8 cellular contexts compared by ENCODE assay signal in the genomic region with DNA sequence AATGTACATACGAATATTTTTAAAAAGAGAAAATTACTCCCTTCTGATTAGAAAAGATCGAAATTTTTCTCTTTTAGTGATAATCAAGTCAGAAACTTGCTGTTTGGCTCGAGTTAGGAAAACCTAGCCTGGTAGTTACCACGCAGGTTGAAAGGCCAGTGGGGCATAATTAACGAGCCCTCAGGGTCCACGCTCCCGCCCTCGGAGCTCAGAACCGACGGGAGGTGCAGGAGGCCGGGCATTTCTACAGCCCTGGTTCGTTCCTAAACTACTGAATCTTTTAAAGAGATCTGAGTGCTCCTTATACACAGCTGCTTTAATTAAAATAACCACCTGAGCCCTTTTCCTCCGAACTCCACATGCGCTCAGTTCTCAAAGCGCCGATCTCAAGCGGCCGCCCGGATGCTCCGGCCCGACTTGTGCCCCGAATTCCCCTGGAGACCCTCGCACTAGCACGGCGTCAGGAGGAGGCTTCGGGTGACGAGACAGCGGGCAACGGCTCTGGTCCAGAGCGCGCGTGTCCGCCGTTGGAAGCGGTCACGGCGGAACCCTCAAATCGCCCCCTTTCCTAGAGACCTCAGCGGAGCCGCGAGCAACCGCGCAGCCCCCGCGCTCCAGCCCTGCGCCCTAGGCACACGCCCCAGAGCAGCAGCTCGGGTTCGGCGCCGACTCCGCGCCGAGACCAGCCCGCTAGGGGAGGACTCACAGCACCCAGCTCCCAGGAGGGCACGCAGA. TPM values are rescaled to one million over a fixed set of nuclear protein-coding genes. Genes with fewer than 3 reads are reported as not detected.
DNase-seq lines count a peak whose midpoint lies in the region; ATAC-seq, FAIRE-seq and TF ChIP-seq lines count a peak whose summit lies in the region.

No MANE protein-coding gene starts in this region.

- TF ChIP-seq RAD21 in IMR-90 (IDR thresholded peaks at IDR 0.05; ENCODE audit: low read length) (no peak), GM12878 (IDR thresholded peaks at IDR 0.05; ENCODE audit: insufficient read depth, low read depth, low read length) (no peak), liver (IDR thresholded peaks at IDR 0.05) (no peak)

- H2BK120ac ChIP-seq in IMR-90 (ENCODE audit: low read depth, low read length): peak overlapping the region; percentile 36; the same call in 1 of the 2 replicates

- H3K4me2 ChIP-seq in BLaER1 (peak overlapping the region; percentile 90), IMR-90 (ENCODE audit: low read depth, low read length) (peak overlapping the region; percentile 88), GM12878 (ENCODE audit: control insufficient read depth, insufficient read depth) (peak overlapping the region; percentile 57)

- H3K14ac ChIP-seq in IMR-90 (replicated peaks; ENCODE audit: low read depth, low read length): peak overlapping the region; percentile 71

- no peaks in the 10 kb centered on the region for H3K27me3 ChIP-seq in BLaER1
- no peaks in the 10 kb centered on the region for H3K27me3 ChIP-seq in IMR-90 (ENCODE audit: control insufficient read depth, insufficient read depth, low read length)
- no peaks in the 10 kb centered on the region for H3K27me3 ChIP-seq in GM12878 (replicated peaks in 1 of 2; ENCODE audit: control insufficient read depth in 2 of 2, insufficient read depth in 2 of 2, low read length in 1 of 2)
- no peaks in the 10 kb centered on the region for H3K27me3 ChIP-seq in liver (ENCODE audit: control insufficient read depth in 4 of 4, insufficient read depth in 4 of 4, low read length in 3 of 4)
- no peaks in the 10 kb centered on the region for H3K27me3 ChIP-seq in thymus (ENCODE audit: control insufficient read depth, insufficient read depth)

- H4K5ac ChIP-seq in IMR-90 (ENCODE audit: low read depth, low read length): no peak overlapping the region

- H3K79me1 ChIP-seq in IMR-90 (ENCODE audit: low read depth in 1 of 2, low read length in 2 of 2): peaks cover 23 to 56% of the 10 kb centered on the region in 2 experiments

- peaks cover 9% of the 10 kb centered on the region; the same call in 1 of the 2 replicates for H3K9me1 ChIP-seq in IMR-90 (ENCODE audit: insufficient read depth, low read length)

- in situ Hi-C loops in IMR-90 (cut with MboI; ENCODE audit: low sequenced_read_pairs) (no loop called here), GM12878 (cut with MboI) (loop anchor here (5.0 kb wide), 1 partner anchor 851 kb away; a partner anchor contains a TSS), ACHN (cut with HindIII; ENCODE audit: low pct_ligation_motif_present, low pct_unique_long_range_greater_than_20kb, low sequenced_read_pairs) (no loop called here)

- dilution Hi-C loops in IMR-90 (cut with HindIII; ENCODE audit: low sequenced_read_pairs, unreplicated experiment): no loop called here

- peaks cover 52% of the 10 kb centered on the region for H4K20me1 ChIP-seq in BLaER1
- peaks cover 7% of the 10 kb centered on the region; the same call in 1 of the 2 replicates for H4K20me1 ChIP-seq in IMR-90 (ENCODE audit: insufficient read depth, low read length)
- no peaks in the 10 kb centered on the region for H4K20me1 ChIP-seq in GM12878 (ENCODE audit: control insufficient read depth, insufficient read depth)

- H4K8ac ChIP-seq in IMR-90 (ENCODE audit: low read depth in 2 of 2, low read length in 2 of 2): peak overlapping the region; percentile 38 to 69; a peak in 2 of 4 replicates

- peak overlapping the region; percentile 66 for H3K56ac ChIP-seq in IMR-90 (ENCODE audit: extremely low read depth, insufficient read depth, low read length)

- SMC1A ChIA-PET in GM12878 (lab: Charles Lee; ENCODE audit: uncharacterized antibody, unreplicated experiment): interaction anchor here (1.6 to 5.6 kb wide), 2 partner anchors 16 to 22 kb away, joined by 7 to 39 read pairs; no protein-coding TSS in a partner anchor

- RAD21 ChIA-PET in GM12878 (lab: Charles Lee; ENCODE audit: unreplicated experiment): interaction anchor here (0.6 to 2.3 kb wide), 6 partner anchors 17 to 51 kb away, joined by 3 to 9 read pairs (median 4); no protein-coding TSS in a partner anchor

- no peak for TF ChIP-seq POLR2A in IMR-90 (IDR thresholded peaks at IDR 0.05; ENCODE audit: low read depth, low read length)
- TF ChIP-seq POLR2A in GM12878 (IDR thresholded peaks at IDR 0.05; ENCODE audit: low read depth, low read length): no peak

- peaks cover 14% of the 10 kb centered on the region for H3K9me3 ChIP-seq in BLaER1
- no peaks in the 10 kb centered on the region for H3K9me3 ChIP-seq in IMR-90 (ENCODE audit: control insufficient read depth, insufficient read depth, low read length)
- no peaks in the 10 kb centered on the region; the same call in 2 of the 3 replicates for H3K9me3 ChIP-seq in GM12878 (replicated peaks; ENCODE audit: control insufficient read depth, insufficient read depth, low read length)
- no peaks in the 10 kb centered on the region for H3K9me3 ChIP-seq in liver (ENCODE audit: control insufficient read depth in 4 of 4, low read length in 3 of 4)
- no peaks in the 10 kb centered on the region for H3K9me3 ChIP-seq in thymus (ENCODE audit: control insufficient read depth)

- H3K4me1 ChIP-seq in BLaER1 (peaks cover 50% of the 10 kb centered on the region), IMR-90 (ENCODE audit: control insufficient read depth, insufficient read depth, low read length) (peaks cover 9% of the 10 kb centered on the region), GM12878 (ENCODE audit: control insufficient read depth, insufficient read depth, low read length) (peaks cover 7% of the 10 kb centered on the region), liver (ENCODE audit: control insufficient read depth in 4 of 4, insufficient read depth in 4 of 4, low read length in 3 of 4) (peaks cover 3 to 43% (median 28%) of the 10 kb centered on the region in 4 donors), thymus (ENCODE audit: control insufficient read depth, insufficient read depth, low read length) (peaks cover 9% of the 10 kb centered on the region)

- peak overlapping the region; percentile 97 for H2AK9ac ChIP-seq in IMR-90 (replicated peaks; ENCODE audit: low read depth, low read length, poor library complexity)

- peak overlapping the region; percentile 96 for H2AFZ ChIP-seq in IMR-90 (replicated peaks; ENCODE audit: low read length, poor library complexity)
- H2AFZ ChIP-seq in GM12878 (ENCODE audit: control insufficient read depth, low read depth, low read length): peak overlapping the region; percentile 95

- BruUV-seq in IMR-90 (replicated peaks; lab: Mats Ljungman, UMichigan) (no TSS peak), GM12878 (replicated peaks; lab: Mats Ljungman, UMichigan) (TSS peak; percentile 88)

- intact Hi-C loops in IMR-90 (cut with micrococcal nuclease) (loop anchor here (2.0 to 5.0 kb wide), 3 partner anchors 47 to 449 kb away; a partner anchor contains a TSS), GM12878 (cut with micrococcal nuclease; ENCODE audit: unreplicated experiment) (loop anchor here (5.0 kb wide), 2 partner anchors 611 to 851 kb away; a partner anchor contains a TSS)

- CTCF ChIA-PET in IMR-90 (lab: Yijun Ruan, JAX) (interaction anchor here (0.7 to 1.0 kb wide), 2 partner anchors 165 to 746 kb away, joined by 3 to 4 read pairs; no protein-coding TSS in a partner anchor), GM12878 (lab: Yijun Ruan, JAX) (interaction anchor here (0.9 to 1.6 kb wide), 4 partner anchors 9 to 24 kb away, joined by 3 to 6 read pairs (median 5); no protein-coding TSS in a partner anchor)

- POLR2A ChIA-PET in IMR-90 (lab: Charles Lee; ENCODE audit: unreplicated experiment) (no interaction called here), GM12878 (lab: Charles Lee) (interaction anchor here (0.5 to 5.3 kb wide), 9 partner anchors 9 to 1856 kb away, joined by 3 to 32 read pairs (median 4); a partner anchor contains a TSS)

- H2BK5ac ChIP-seq in IMR-90 (ENCODE audit: low read depth, low read length, poor library complexity, severe bottlenecking): peak overlapping the region; percentile 64

- peak overlapping the region; percentile 66; the same call in 1 of the 2 replicates for H2AK5ac ChIP-seq in IMR-90 (ENCODE audit: low read depth, low read length)

- H2BK15ac ChIP-seq in IMR-90 (ENCODE audit: low read depth, low read length): no peak overlapping the region

- H3K27ac ChIP-seq in BLaER1: peak overlapping the region; percentile 94
- H3K27ac ChIP-seq in IMR-90 (ENCODE audit: insufficient read depth, low read length): peak overlapping the region; percentile 82
- peak overlapping the region; percentile 70 for H3K27ac ChIP-seq in GM12878 (ENCODE audit: control insufficient read depth, insufficient read depth)
- peak overlapping the region; percentile 78 to 89 for H3K27ac ChIP-seq in liver (ENCODE audit: low read depth in 1 of 2, low read length in 2 of 2)
- peak overlapping the region; percentile 97 for H3K27ac ChIP-seq in thymus (ENCODE audit: low read depth)

- no peak overlapping the region for H3K18ac ChIP-seq in IMR-90 (ENCODE audit: low read depth, low read length)

- peak overlapping the region; percentile 77 for H3K4ac ChIP-seq in IMR-90 (ENCODE audit: low read depth, low read length)

- peak overlapping the region; percentile 95 for H3K23ac ChIP-seq in IMR-90 (ENCODE audit: low read depth, low read length)

- no peak for FAIRE-seq in GM12878 (lab: Jason Lieb, UNC)

- ATAC-seq in GM19328 (IDR thresholded peaks at IDR 0.05; ENCODE audit: unreplicated experiment): peak; percentile 12
- ATAC-seq in IMR-90 (ENCODE audit: low read depth): peak; percentile 1
- ATAC-seq in GM12878: peak; percentile 13

- H3K36me3 ChIP-seq in BLaER1 (peaks cover 34% of the 10 kb centered on the region), IMR-90 (ENCODE audit: control insufficient read depth, insufficient read depth, low read length) (peaks cover 7% of the 10 kb centered on the region), GM12878 (ENCODE audit: control insufficient read depth in 2 of 2, insufficient read depth in 2 of 2, low read length in 1 of 2) (peaks cover 0 to 4% of the 10 kb centered on the region in 2 experiments; a peak in 3 of 4 replicates), liver (ENCODE audit: control insufficient read depth in 4 of 4, insufficient read depth in 3 of 4, low read depth in 1 of 4, low read length in 3 of 4) (peaks cover 0 to 7% (median 1%) of the 10 kb centered on the region in 4 donors), thymus (ENCODE audit: control insufficient read depth, insufficient read depth) (peaks cover 12% of the 10 kb centered on the region)

- no peak overlapping the region for H2BK20ac ChIP-seq in IMR-90 (ENCODE audit: low read depth, low read length)

- 0% methylated on average over 7 of the region's 56 CpGs; no CpG with 5 or more reads in 1 of the 2 experiments for WGBS in IMR-90 (ENCODE audit: extremely low coverage in 2 of 2, insufficient read length in 1 of 2), 2 experiments
- under 1% methylated on average over 55 of the region's 56 CpGs for WGBS in GM12878 (ENCODE audit: insufficient coverage, insufficient replicate concordance, low lambda C conversion rate, missing lambda C conversion rate)
- WGBS in liver: 1% methylated on average over 56 of the region's 56 CpGs
- under 1% methylated on average over 56 of the region's 56 CpGs for WGBS in thymus

- H4K91ac ChIP-seq in IMR-90 (ENCODE audit: insufficient read depth, low read depth, low read length): peak overlapping the region; percentile 60; the same call in 1 of the 2 replicates

- TF ChIP-seq EP300 in GM12878 (IDR thresholded peaks at IDR 0.05; ENCODE audit: borderline replicate concordance in 1 of 2, control insufficient read depth in 1 of 2, low read depth in 2 of 2, low read length in 2 of 2): no peak

- peaks cover 46% of the 10 kb centered on the region for H3K79me2 ChIP-seq in GM12878 (ENCODE audit: control insufficient read depth, insufficient read depth, low read length)

- peak overlapping the region; percentile 95 for H3K9ac ChIP-seq in BLaER1
- peak overlapping the region; percentile 78 for H3K9ac ChIP-seq in IMR-90 (ENCODE audit: low read depth, low read length)
- H3K9ac ChIP-seq in GM12878 (ENCODE audit: control insufficient read depth, insufficient read depth, low read length): peak overlapping the region; percentile 61
- peak overlapping the region; percentile 61 to 91 for H3K9ac ChIP-seq in liver (ENCODE audit: low read depth in 1 of 2, low read length in 2 of 2)

- TF ChIP-seq CTCF in IMR-90 (conservative IDR thresholded peaks at IDR 0.05; ENCODE audit: low read depth, low read length): no peak
- no peak for TF ChIP-seq CTCF in GM12878 (IDR thresholded peaks at IDR 0.05 in 2 of 3, conservative IDR thresholded peaks at IDR 0.05 in 1 of 3; ENCODE audit: control insufficient read depth in 2 of 3, extremely low read depth in 1 of 3, insufficient read depth in 1 of 3, low read depth in 3 of 3, low read length in 3 of 3)
- TF ChIP-seq CTCF in liver (IDR thresholded peaks at IDR 0.05; ENCODE audit: low read depth, low read length, missing input control): no peak

- peak overlapping the region; percentile 92 for H3K4me3 ChIP-seq in BLaER1
- H3K4me3 ChIP-seq in IMR-90 (ENCODE audit: insufficient read depth, low read depth, low read length): peak overlapping the region; percentile 76
- peak overlapping the region; percentile 99 for H3K4me3 ChIP-seq in GM12878
- H3K4me3 ChIP-seq in liver (ENCODE audit: low read depth in 1 of 3, low read length in 3 of 3): peak overlapping the region; percentile 73 to 98 (median 93)
- H3K4me3 ChIP-seq in thymus (ENCODE audit: low read length): peak overlapping the region; percentile 95

- no peak for DNase-seq in IMR-90
- DNase-seq in GM12878 (ENCODE audit: low read depth, low spot score): no peak
- DNase-seq in stimulated activated CD4-positive, alpha-beta T cell treated with anti-CD3 and anti-CD28 coated beads, Interleukin-1b, Interleukin-23, amount 100 ng/mL, for 48 hours: no peak
- DNase-seq in ACHN: no peak

RNA-seq across cellular contexts. Expression of a gene that starts 0.4 kb away (rescaled TPM):
- total RNA-seq in IMR-90 (2012; rRNA removed) (7.0 and 7.8 TPM in 2 replicates), GM12878 (2014; rRNA removed) (18.8 and 20.8 TPM in 2 replicates), GM12878 (2014; rRNA removed; fragmentation: Illumina TruSeq; extraction: Trizol) (9.8 and 11.9 TPM in 2 replicates), GM12878 (2021) (26.4 and 26.6 TPM in 2 replicates), liver (10 to 100 TPM in 1 of 2 donors, 1 to 10 TPM in 1; 7.1 to 20.1 TPM)
- polyA plus RNA-seq in IMR-90 (2012; rRNA removed) (18.1 and 18.5 TPM in 2 replicates), GM12878 (2011; rRNA removed) (33.2 and 37.5 TPM in 2 replicates), GM12878 (2014; fragmentation: Illumina TruSeq; extraction: Trizol) (10.0 and 10.2 TPM in 2 replicates), GM12878 (2014; fragmentation: Nextera tagmentation; extraction: Ambion mirVana) (1 to 10 TPM; 1.9 to 3.8 TPM), GM12878 (2014; rRNA removed) (31.5 and 33.7 TPM in 2 replicates), GM12878 (2016; fragmentation: Nextera tagmentation; extraction: Ambion mirVana) (10 to 100 TPM; 19.2 to 22.0 TPM), liver (1 to 10 TPM; 3.7 to 8.3 TPM), thymus (42.0 TPM)
- polyA plus RNA-seq in IMR-90 (2012; cell fraction: cytosol; rRNA removed): 6.0 and 7.7 TPM in 2 replicates
- polyA plus RNA-seq in IMR-90 (2012; cell fraction: nucleus; rRNA removed; ENCODE audit: low replicate concordance): 206 and 209 TPM in 2 replicates
- total RNA-seq in GM12878 (2013; cell fraction: nucleolus; rRNA removed): 205 and 222 TPM in 2 replicates
- 10.6 TPM for polyA plus RNA-seq in GM12878 (2011; ENCODE audit: low read depth)
- 18.9 and 22.2 TPM in 2 replicates for polyA plus RNA-seq in GM12878 (2011; cell fraction: cytosol; rRNA removed)
- polyA plus RNA-seq in GM12878 (2011; cell fraction: nucleus; rRNA removed): 394 and 455 TPM in 2 replicates
- polyA plus RNA-seq in GM12878 (2012): 20.4 and 26.3 TPM in 2 replicates
- 15.5 and 16.8 TPM in 2 replicates for polyA minus RNA-seq in GM12878 (2011; rRNA and poly(A)+ RNA removed)
- 5.7 and 7.1 TPM in 2 replicates for polyA minus RNA-seq in GM12878 (2011; cell fraction: cytosol; rRNA and poly(A)+ RNA removed)
- 54.3 and 68.3 TPM in 2 replicates for polyA minus RNA-seq in GM12878 (2011; cell fraction: nucleus; rRNA and poly(A)+ RNA removed)

RNA-seq across cellular contexts. Expression of a gene that starts 0.5 kb away (rescaled TPM):
- 26.7 and 44.2 TPM in 2 replicates for total RNA-seq in IMR-90 (2012; rRNA removed)
- 19.7 and 21.4 TPM in 2 replicates for polyA plus RNA-seq in IMR-90 (2012; rRNA removed)
- 11.0 and 13.3 TPM in 2 replicates for polyA plus RNA-seq in IMR-90 (2012; cell fraction: cytosol; rRNA removed)
- polyA plus RNA-seq in IMR-90 (2012; cell fraction: nucleus; rRNA removed; ENCODE audit: low replicate concordance): 5.3 and 6.7 TPM in 2 replicates
- 27.1 and 29.1 TPM in 2 replicates for total RNA-seq in GM12878 (2013; cell fraction: nucleolus; rRNA removed)
- 23.9 and 26.2 TPM in 2 replicates for total RNA-seq in GM12878 (2014; rRNA removed)
- 16.9 and 17.4 TPM in 2 replicates for total RNA-seq in GM12878 (2014; rRNA removed; fragmentation: Illumina TruSeq; extraction: Trizol)
- total RNA-seq in GM12878 (2021): 20.7 and 20.8 TPM in 2 replicates
- 7.2 TPM for polyA plus RNA-seq in GM12878 (2011; ENCODE audit: low read depth)
- polyA plus RNA-seq in GM12878 (2011; rRNA removed): 14.6 and 19.7 TPM in 2 replicates
- 8.3 and 10.1 TPM in 2 replicates for polyA plus RNA-seq in GM12878 (2011; cell fraction: cytosol; rRNA removed)
- polyA plus RNA-seq in GM12878 (2011; cell fraction: nucleus; rRNA removed): 12.9 and 14.0 TPM in 2 replicates
- polyA plus RNA-seq in GM12878 (2012): 10.8 and 12.8 TPM in 2 replicates
- polyA plus RNA-seq in GM12878 (2014; fragmentation: Illumina TruSeq; extraction: Trizol): 14.3 and 18.5 TPM in 2 replicates
- polyA plus RNA-seq in GM12878 (2014; fragmentation: Nextera tagmentation; extraction: Ambion mirVana): 1 to 10 TPM; 3.6 to 6.2 TPM
- polyA plus RNA-seq in GM12878 (2014; rRNA removed): 15.9 and 19.5 TPM in 2 replicates
- polyA plus RNA-seq in GM12878 (2016; fragmentation: Nextera tagmentation; extraction: Ambion mirVana): 10 to 100 TPM; 19.9 to 20.8 TPM
- 7.2 and 8.7 TPM in 2 replicates for polyA minus RNA-seq in GM12878 (2011; rRNA and poly(A)+ RNA removed)
- polyA minus RNA-seq in GM12878 (2011; cell fraction: cytosol; rRNA and poly(A)+ RNA removed): 5.6 and 6.9 TPM in 2 replicates
- polyA minus RNA-seq in GM12878 (2011; cell fraction: nucleus; rRNA and poly(A)+ RNA removed): 12.3 and 16.0 TPM in 2 replicates
- 10 to 100 TPM; 23.6 to 29.7 TPM for total RNA-seq in liver
- 10 to 100 TPM; 10.5 to 15.2 TPM for polyA plus RNA-seq in liver
- polyA plus RNA-seq in thymus: 12.2 TPM

RNA-seq across cellular contexts. Expression of a gene that starts 22.9 kb away (rescaled TPM):
- 7.3 and 12.2 TPM in 2 replicates for total RNA-seq in IMR-90 (2012; rRNA removed)
- polyA plus RNA-seq in IMR-90 (2012; rRNA removed): 12.5 and 15.9 TPM in 2 replicates
- 3.2 and 4.7 TPM in 2 replicates for polyA plus RNA-seq in IMR-90 (2012; cell fraction: cytosol; rRNA removed)
- polyA plus RNA-seq in IMR-90 (2012; cell fraction: nucleus; rRNA removed; ENCODE audit: low replicate concordance): 4.1 and 54.3 TPM in 2 replicates
- 57.5 and 57.7 TPM in 2 replicates for total RNA-seq in GM12878 (2013; cell fraction: nucleolus; rRNA removed)
- 12.4 and 15.3 TPM in 2 replicates for total RNA-seq in GM12878 (2014; rRNA removed)
- total RNA-seq in GM12878 (2014; rRNA removed; fragmentation: Illumina TruSeq; extraction: Trizol): 18.6 and 19.7 TPM in 2 replicates
- 23.5 and 24.6 TPM in 2 replicates for total RNA-seq in GM12878 (2021)
- polyA plus RNA-seq in GM12878 (2011; ENCODE audit: low read depth): 12.1 TPM
- polyA plus RNA-seq in GM12878 (2011; rRNA removed): 35.6 and 49.6 TPM in 2 replicates
- polyA plus RNA-seq in GM12878 (2011; cell fraction: cytosol; rRNA removed): 11.2 and 15.3 TPM in 2 replicates
- 36.8 and 37.9 TPM in 2 replicates for polyA plus RNA-seq in GM12878 (2011; cell fraction: nucleus; rRNA removed)
- 16.8 and 24.7 TPM in 2 replicates for polyA plus RNA-seq in GM12878 (2012)
- polyA plus RNA-seq in GM12878 (2014; fragmentation: Illumina TruSeq; extraction: Trizol): 33.8 and 44.0 TPM in 2 replicates
- polyA plus RNA-seq in GM12878 (2014; fragmentation: Nextera tagmentation; extraction: Ambion mirVana): 10 to 100 TPM; 11.6 to 13.1 TPM
- 23.8 and 24.5 TPM in 2 replicates for polyA plus RNA-seq in GM12878 (2014; rRNA removed)
- polyA plus RNA-seq in GM12878 (2016; fragmentation: Nextera tagmentation; extraction: Ambion mirVana): 1 to 10 TPM; 3.8 to 7.1 TPM
- polyA minus RNA-seq in GM12878 (2011; rRNA and poly(A)+ RNA removed): 11.0 and 21.1 TPM in 2 replicates
- 7.5 and 9.3 TPM in 2 replicates for polyA minus RNA-seq in GM12878 (2011; cell fraction: cytosol; rRNA and poly(A)+ RNA removed)
- polyA minus RNA-seq in GM12878 (2011; cell fraction: nucleus; rRNA and poly(A)+ RNA removed): 13.7 and 16.4 TPM in 2 replicates
- 10 to 100 TPM; 22.6 to 25.7 TPM for total RNA-seq in liver
- 10 to 100 TPM; 10.2 to 14.7 TPM for polyA plus RNA-seq in liver
- 90.0 TPM for polyA plus RNA-seq in thymus

RNA-seq across cellular contexts. Expression of a gene that starts 50.0 kb away (rescaled TPM):
- total RNA-seq in IMR-90 (2012; rRNA removed) (0.36 and 1.1 TPM in 2 replicates), GM12878 (2014; rRNA removed) (3.7 and 5.4 TPM in 2 replicates), GM12878 (2014; rRNA removed; fragmentation: Illumina TruSeq; extraction: Trizol) (5.5 TPM in 2 replicates), GM12878 (2021) (2.9 and 3.8 TPM in 2 replicates), liver (1 to 10 TPM in 1 of 2 donors, under 1 TPM in 1; 0.89 to 1.5 TPM)
- polyA plus RNA-seq in IMR-90 (2012; rRNA removed) (0.32 and 0.44 TPM in 2 replicates), GM12878 (2011; rRNA removed) (5.3 and 9.2 TPM in 2 replicates), GM12878 (2014; fragmentation: Illumina TruSeq; extraction: Trizol) (5.7 and 8.8 TPM in 2 replicates), GM12878 (2014; fragmentation: Nextera tagmentation; extraction: Ambion mirVana) (1 to 10 TPM; 2.2 to 3.0 TPM), GM12878 (2014; rRNA removed) (5.0 and 5.9 TPM in 2 replicates), GM12878 (2016; fragmentation: Nextera tagmentation; extraction: Ambion mirVana) (1 to 10 TPM; 5.8 to 5.9 TPM), liver (1 to 10 TPM in 1 of 2 donors, under 1 TPM in 1; 0.37 to 2.3 TPM), thymus (8.9 TPM)
- 0.05 TPM in 2 replicates for polyA plus RNA-seq in IMR-90 (2012; cell fraction: cytosol; rRNA removed)
- polyA plus RNA-seq in IMR-90 (2012; cell fraction: nucleus; rRNA removed; ENCODE audit: low replicate concordance): 0.22 and 1.4 TPM in 2 replicates
- total RNA-seq in GM12878 (2013; cell fraction: nucleolus; rRNA removed): 11.3 and 12.7 TPM in 2 replicates
- polyA plus RNA-seq in GM12878 (2011; ENCODE audit: low read depth): 0.77 TPM
- polyA plus RNA-seq in GM12878 (2011; cell fraction: cytosol; rRNA removed): 1.7 and 1.8 TPM in 2 replicates
- 2.2 and 2.3 TPM in 2 replicates for polyA plus RNA-seq in GM12878 (2011; cell fraction: nucleus; rRNA removed)
- polyA plus RNA-seq in GM12878 (2012): 1.7 and 3.3 TPM in 2 replicates
- polyA minus RNA-seq in GM12878 (2011; rRNA and poly(A)+ RNA removed): 0.82 and 1.1 TPM in 2 replicates
- polyA minus RNA-seq in GM12878 (2011; cell fraction: cytosol; rRNA and poly(A)+ RNA removed): 0.67 and 1.1 TPM in 2 replicates
- 2.7 and 4.6 TPM in 2 replicates for polyA minus RNA-seq in GM12878 (2011; cell fraction: nucleus; rRNA and poly(A)+ RNA removed)

RNA-seq across cellular contexts. Expression of a gene that starts 50.0 kb away (rescaled TPM):
- 15.1 and 17.2 TPM in 2 replicates for total RNA-seq in IMR-90 (2012; rRNA removed)
- 25.4 and 26.1 TPM in 2 replicates for polyA plus RNA-seq in IMR-90 (2012; rRNA removed)
- 16.5 and 18.7 TPM in 2 replicates for polyA plus RNA-seq in IMR-90 (2012; cell fraction: cytosol; rRNA removed)
- 146 and 180 TPM in 2 replicates for polyA plus RNA-seq in IMR-90 (2012; cell fraction: nucleus; rRNA removed; ENCODE audit: low replicate concordance)
- total RNA-seq in GM12878 (2013; cell fraction: nucleolus; rRNA removed): 49.0 and 52.7 TPM in 2 replicates
- 24.4 and 27.2 TPM in 2 replicates for total RNA-seq in GM12878 (2014; rRNA removed)
- total RNA-seq in GM12878 (2014; rRNA removed; fragmentation: Illumina TruSeq; extraction: Trizol): 25.3 and 26.3 TPM in 2 replicates
- 29.5 and 33.6 TPM in 2 replicates for total RNA-seq in GM12878 (2021)
- 35.0 TPM for polyA plus RNA-seq in GM12878 (2011; ENCODE audit: low read depth)
- 42.7 and 48.4 TPM in 2 replicates for polyA plus RNA-seq in GM12878 (2011; rRNA removed)
- polyA plus RNA-seq in GM12878 (2011; cell fraction: cytosol; rRNA removed): 42.6 and 52.0 TPM in 2 replicates
- polyA plus RNA-seq in GM12878 (2011; cell fraction: nucleus; rRNA removed): 135 and 152 TPM in 2 replicates
- polyA plus RNA-seq in GM12878 (2012): 26.5 and 28.5 TPM in 2 replicates
- 24.8 and 32.3 TPM in 2 replicates for polyA plus RNA-seq in GM12878 (2014; fragmentation: Illumina TruSeq; extraction: Trizol)
- 10 to 100 TPM; 43.7 to 63.3 TPM for polyA plus RNA-seq in GM12878 (2014; fragmentation: Nextera tagmentation; extraction: Ambion mirVana)
- 27.4 and 28.3 TPM in 2 replicates for polyA plus RNA-seq in GM12878 (2014; rRNA removed)
- polyA plus RNA-seq in GM12878 (2016; fragmentation: Nextera tagmentation; extraction: Ambion mirVana): 10 to 100 TPM; 34.6 to 46.1 TPM
- polyA minus RNA-seq in GM12878 (2011; rRNA and poly(A)+ RNA removed): 32.7 and 50.0 TPM in 2 replicates
- 6.3 and 9.0 TPM in 2 replicates for polyA minus RNA-seq in GM12878 (2011; cell fraction: cytosol; rRNA and poly(A)+ RNA removed)
- 17.5 and 25.5 TPM in 2 replicates for polyA minus RNA-seq in GM12878 (2011; cell fraction: nucleus; rRNA and poly(A)+ RNA removed)
- total RNA-seq in liver: 10 to 100 TPM; 11.9 to 20.7 TPM
- 10 to 100 TPM; 10.1 to 16.1 TPM for polyA plus RNA-seq in liver
- 104 TPM for polyA plus RNA-seq in thymus
